In the genomic region with DNA sequence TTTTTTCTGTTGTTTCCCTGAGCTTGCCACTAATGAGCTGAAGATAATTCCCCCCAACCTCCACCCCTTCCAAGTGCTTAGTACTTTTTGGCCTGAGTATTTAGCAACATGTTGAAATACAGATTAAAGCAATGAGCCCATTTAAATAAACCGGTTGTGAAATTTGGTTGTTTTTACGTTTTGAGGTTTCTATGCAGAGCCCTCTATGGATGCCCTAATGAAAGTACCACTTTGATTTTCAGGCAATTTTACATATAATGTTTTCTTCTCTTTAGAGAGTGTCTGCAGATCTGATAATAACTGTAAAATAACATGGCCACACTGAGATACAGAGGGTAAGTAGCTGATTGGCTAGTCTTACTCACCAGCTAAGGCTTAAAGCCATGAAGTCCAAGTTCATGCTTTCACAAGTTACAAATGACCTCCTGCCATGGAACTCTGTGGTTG, we compare ENCODE assay signal across 20 cellular contexts.
DNase-seq lines count a peak whose midpoint lies in the region; ATAC-seq and TF ChIP-seq lines count a peak whose summit lies in the region.
"Had no signal": no experiment of that assay in that cellular context is flagged by ENCODE, and none has a peak within 500 bp of the region (broad histone marks: within the 10 kb centered on the region; RNA-seq: fewer than 3 reads in every experiment).

No MANE protein-coding gene starts in this region.

- H2AK5ac ChIP-seq in mesenchymal stem cell (ENCODE audit: low read length, severe bottlenecking): peak overlapping the region; percentile 44

- POLR2A ChIA-PET in CD4-positive, alpha-beta memory T cell (lab: Charles Lee; ENCODE audit: partially characterized antibody): no interaction called here

- H3K27ac Mint-ChIP-seq in CD4-positive, alpha-beta memory T cell: no peak overlapping the region
- H3K27ac Mint-ChIP-seq: activated naive CD4-positive, alpha-beta T cell treated with anti-CD3 and anti-CD28 coated beads, Interleukin-2, amount 50 U/mL, for 24 hours; naive B cell had no signal

- no peak overlapping the region for H2BK15ac ChIP-seq in mesenchymal stem cell (ENCODE audit: low read depth, poor library complexity, severe bottlenecking)

- TF ChIP-seq CTCF in RWPE2 (IDR thresholded peaks at IDR 0.05; ENCODE audit: poor library complexity, severe bottlenecking): no peak

- no peaks in the 10 kb centered on the region for H3K36me3 ChIP-seq in RWPE2 (ENCODE audit: low read depth)
- H3K36me3 ChIP-seq in mesenchymal stem cell (ENCODE audit: control insufficient read depth in 1 of 2, insufficient read depth in 2 of 2, low read depth in 1 of 2, low read length in 2 of 2): peaks cover 0 to 9% of the 10 kb centered on the region in 2 experiments
- no peaks in the 10 kb centered on the region for H3K36me3 ChIP-seq in CD4-positive, alpha-beta memory T cell (ENCODE audit: insufficient read depth, low read length)
- H3K36me3 ChIP-seq: BLaER1 had no signal

- no peaks in the 10 kb centered on the region for H3K79me1 ChIP-seq in mesenchymal stem cell (replicated peaks; ENCODE audit: low read length, poor library complexity, severe bottlenecking)

- CTCF ChIA-PET in CD4-positive, alpha-beta memory T cell (lab: Charles Lee; ENCODE audit: partially characterized antibody): no interaction called here

- WGBS in mesenchymal stem cell: 100% methylated on average over 1 of the region's 2 CpGs

- peak overlapping the region in 1 of 2 experiments; percentile 66 for H3K18ac ChIP-seq in mesenchymal stem cell (ENCODE audit: low read depth in 1 of 2, low read length in 2 of 2)

- intact Hi-C loops in CD4-positive, alpha-beta memory T cell (cut with micrococcal nuclease): no loop called here

- peak overlapping the region; percentile 98 for H3K27ac ChIP-seq in RWPE2 (ENCODE audit: poor library complexity, severe bottlenecking)
- peak overlapping the region; percentile 95 for H3K27ac ChIP-seq in mesenchymal stem cell (ENCODE audit: low read length, poor library complexity, severe bottlenecking)
- no peak overlapping the region for H3K27ac ChIP-seq in CD4-positive, alpha-beta memory T cell (ENCODE audit: low read depth, low read length)
- H3K27ac ChIP-seq: BLaER1, hepatocyte had no signal

- ATAC-seq in RWPE2 (ENCODE audit: low read depth) (no peak), GM18909 (IDR thresholded peaks at IDR 0.05; ENCODE audit: poor library complexity, unreplicated experiment) (no peak)
- ATAC-seq: left colon had no signal

- H2AFZ ChIP-seq in mesenchymal stem cell (ENCODE audit: low read depth, low read length): no peak overlapping the region
- H2AFZ ChIP-seq: hepatocyte had no signal

- H3K9me3 ChIP-seq in RWPE2 (ENCODE audit: severe bottlenecking) (no peaks in the 10 kb centered on the region), mesenchymal stem cell (ENCODE audit: control insufficient read depth, low read length) (no peaks in the 10 kb centered on the region)
- no peaks in the 10 kb centered on the region for H3K9me3 ChIP-seq in CD4-positive, alpha-beta memory T cell (ENCODE audit: control insufficient read depth in 1 of 2, low read length in 2 of 2)
- H3K9me3 ChIP-seq: BLaER1 had no signal

- H2BK5ac ChIP-seq in mesenchymal stem cell (ENCODE audit: low read depth, low read length, poor library complexity, severe bottlenecking): peak overlapping the region; percentile 70

- H3K4me3 ChIP-seq in RWPE2 (ENCODE audit: severe bottlenecking) (no peak overlapping the region), mesenchymal stem cell (ENCODE audit: insufficient read depth in 1 of 2, low read depth in 1 of 2, low read length in 2 of 2) (peak overlapping the region in 1 of 2 experiments; percentile 7)
- H3K4me3 ChIP-seq in CD4-positive, alpha-beta memory T cell (ENCODE audit: low read length in 2 of 2): no peak overlapping the region
- H3K4me3 ChIP-seq: BLaER1, hepatocyte had no signal

- H2BK12ac ChIP-seq in mesenchymal stem cell (ENCODE audit: low read length in 2 of 2): peak overlapping the region in 1 of 2 experiments; percentile 89

- no peak overlapping the region for H4K91ac ChIP-seq in mesenchymal stem cell (ENCODE audit: low read length)

- H3K27me3 ChIP-seq in RWPE2 (ENCODE audit: insufficient read depth, poor library complexity, severe bottlenecking): no peaks in the 10 kb centered on the region
- H3K27me3 ChIP-seq in mesenchymal stem cell (ENCODE audit: control insufficient read depth in 1 of 2, insufficient read depth in 1 of 2, low read length in 2 of 2): no peaks in the 10 kb centered on the region
- no peaks in the 10 kb centered on the region for H3K27me3 ChIP-seq in CD4-positive, alpha-beta memory T cell (ENCODE audit: insufficient read depth, low read length)
- H3K27me3 ChIP-seq: BLaER1, hepatocyte had no signal

- peak overlapping the region; percentile 90 for H3K9ac ChIP-seq in mesenchymal stem cell (ENCODE audit: low read length)
- H3K9ac ChIP-seq: BLaER1 had no signal

- H3K4me3 Mint-ChIP-seq in CD4-positive, alpha-beta memory T cell: no peak overlapping the region
- H3K4me3 Mint-ChIP-seq: activated naive CD4-positive, alpha-beta T cell treated with anti-CD3 and anti-CD28 coated beads, Interleukin-2, amount 50 U/mL, for 24 hours; naive B cell had no signal

- no peak overlapping the region for H3K23ac ChIP-seq in mesenchymal stem cell (ENCODE audit: low read length in 2 of 2)

- peak; percentile 57 for DNase-seq in ELR (ENCODE audit: low read depth)
- DNase-seq in RWPE2 (ENCODE audit: low spot score): no peak
- peak; percentile 79 for DNase-seq in fibroblast of gingiva (ENCODE audit: low read depth)
- DNase-seq in mesenchymal stem cell: peak; percentile 44
- no peak for DNase-seq in CD4-positive, alpha-beta memory T cell
- DNase-seq in NCI-H1048 (lab: John Stamatoyannopoulos, UW): no peak
- no peak for DNase-seq in SKM-1 treated with dmso at 0.1 percent for 144 hours (lab: John Stamatoyannopoulos, UW; ENCODE audit: unreplicated experiment)
- DNase-seq: activated CD4-positive, alpha-beta T cell treated with anti-CD3 and anti-CD28 coated beads for 48 hours; activated T-cell treated with anti-CD3 and anti-CD28 coated beads for 4 hours; DMS 273 treated with DMSO at 0.1 percent for 48 hours; left colon; naive B cell; NCI-H1105; SIG-M5; stimulated activated CD4-positive, alpha-beta T cell treated with anti-CD3 and anti-CD28 coated beads, Interleukin-1b, Interleukin-23, amount 100 ng/mL, for 48 hours; T1000 had no signal

- H3K27me3 Mint-ChIP-seq in CD4-positive, alpha-beta memory T cell: peaks cover 2 to 3% of the 10 kb centered on the region in 2 donors

- H3K14ac ChIP-seq in mesenchymal stem cell (ENCODE audit: low read length in 2 of 2): no peak overlapping the region

- H3K4me1 Mint-ChIP-seq in CD4-positive, alpha-beta memory T cell: no peaks in the 10 kb centered on the region
- H3K4me1 Mint-ChIP-seq: activated naive CD4-positive, alpha-beta T cell treated with anti-CD3 and anti-CD28 coated beads, Interleukin-2, amount 50 U/mL, for 24 hours; naive B cell had no signal

- H3K36me3 Mint-ChIP-seq in CD4-positive, alpha-beta memory T cell: no peaks in the 10 kb centered on the region
- H3K36me3 Mint-ChIP-seq: activated naive CD4-positive, alpha-beta T cell treated with anti-CD3 and anti-CD28 coated beads, Interleukin-2, amount 50 U/mL, for 24 hours; naive B cell had no signal

- no peak overlapping the region for H2BK120ac ChIP-seq in mesenchymal stem cell (ENCODE audit: low read depth, low read length)

- no peak overlapping the region for H4K8ac ChIP-seq in mesenchymal stem cell (ENCODE audit: low read length)

- no peaks in the 10 kb centered on the region for H3K9me3 Mint-ChIP-seq in CD4-positive, alpha-beta memory T cell
- H3K9me3 Mint-ChIP-seq: activated naive CD4-positive, alpha-beta T cell treated with anti-CD3 and anti-CD28 coated beads, Interleukin-2, amount 50 U/mL, for 24 hours had no signal

- H3K4me2 ChIP-seq in mesenchymal stem cell (ENCODE audit: low read length, poor library complexity, severe bottlenecking): no peak overlapping the region
- H3K4me2 ChIP-seq: BLaER1, hepatocyte had no signal

- H3K4me1 ChIP-seq in RWPE2 (ENCODE audit: insufficient read depth, poor library complexity, severe bottlenecking) (peaks cover 23% of the 10 kb centered on the region), mesenchymal stem cell (ENCODE audit: control insufficient read depth, insufficient read depth, low read depth, low read length) (peaks cover 13% of the 10 kb centered on the region)
- no peaks in the 10 kb centered on the region for H3K4me1 ChIP-seq in CD4-positive, alpha-beta memory T cell (ENCODE audit: insufficient read depth, low read length)
- H3K4me1 ChIP-seq: BLaER1 had no signal

- H3K4ac ChIP-seq in mesenchymal stem cell (ENCODE audit: low read depth in 1 of 2, low read length in 2 of 2): no peak overlapping the region

Comparison
In these comparisons a context has a peak if more than half of its experiments do, and no peak if none do; other contexts are left out.
1. DNase-seq: peak in ELR (single experiment), fibroblast of gingiva (single experiment) and mesenchymal stem cell (single experiment); none in RWPE2 (single experiment), CD4-positive, alpha-beta memory T cell (0 of 5), NCI-H1048 (single experiment) and SKM-1 treated with dmso at 0.1 percent for 144 hours (single experiment).